9 cellular contexts compared by ENCODE assay signal in the genomic region with DNA sequence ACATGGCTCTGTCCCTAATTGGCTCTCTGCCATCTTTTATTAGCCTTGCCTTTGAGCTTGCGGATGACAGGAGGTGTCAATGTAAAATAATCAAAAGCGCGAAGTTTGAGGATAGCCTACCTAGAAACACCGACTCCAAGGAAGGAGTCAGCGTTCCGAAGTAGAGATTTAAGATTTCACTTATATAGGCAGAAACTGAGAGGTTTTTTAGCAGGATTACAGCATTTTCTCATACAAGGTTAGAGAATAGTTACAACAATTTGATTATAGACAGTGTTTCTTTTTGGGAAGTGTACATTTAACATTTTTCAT. TPM values are rescaled to one million over a fixed set of nuclear protein-coding genes. Genes with fewer than 3 reads are reported as not detected.
DNase-seq lines count a peak whose midpoint lies in the region; ATAC-seq, FAIRE-seq and TF ChIP-seq lines count a peak whose summit lies in the region.
"Had no signal": no experiment of that assay in that cellular context is flagged by ENCODE, and none has a peak within 500 bp of the region (broad histone marks: within the 10 kb centered on the region; RNA-seq: fewer than 3 reads in every experiment).

No MANE protein-coding gene starts in this region.

- in situ Hi-C loops in K562 (cut with MboI): no loop called here

- H3K9ac ChIP-seq in K562 (ENCODE audit: insufficient read depth in 1 of 2, low read depth in 2 of 2, low read length in 2 of 2) (peak overlapping the region; percentile 65 to 66), mucosa of stomach (ENCODE audit: low read length) (peak overlapping the region; percentile 66)

- BruUV-seq in K562 (replicated peaks; lab: Mats Ljungman, UMichigan): TSS peak; percentile 82

- intact Hi-C loops in K562 (cut with micrococcal nuclease): no loop called here

- H3K9me1 ChIP-seq in K562 (ENCODE audit: control insufficient read depth, insufficient read depth, low read length): no peaks in the 10 kb centered on the region

- TF ChIP-seq EP300 in K562 (IDR thresholded peaks at IDR 0.05; ENCODE audit: low read length): no peak

- TF ChIP-seq POLR2A in K562 (conservative IDR thresholded peaks at IDR 0.05): no peak

- H3K36me3 ChIP-seq in K562 (ENCODE audit: control insufficient read depth, insufficient read depth, low read length) (peaks cover 24% of the 10 kb centered on the region; the same call in 2 of the 3 replicates), mucosa of stomach (ENCODE audit: control insufficient read depth, insufficient read depth, low read length) (no peaks in the 10 kb centered on the region)

- ATAC-seq in HG03175 (IDR thresholded peaks at IDR 0.05; ENCODE audit: unreplicated experiment): peak; percentile 26
- peak; percentile 14 for ATAC-seq in K562
- no peak for ATAC-seq in GM21367 (IDR thresholded peaks at IDR 0.05; ENCODE audit: unreplicated experiment)

- H2AFZ ChIP-seq in K562 (ENCODE audit: low read depth, low read length): peak overlapping the region; percentile 100

- H3K4me2 ChIP-seq in K562 (ENCODE audit: insufficient read depth, low read length): peak overlapping the region; percentile 97

- H4K20me1 ChIP-seq in K562 (replicated peaks; ENCODE audit: control insufficient read depth, insufficient read depth, low read length): no peaks in the 10 kb centered on the region

- peak overlapping the region; percentile 56 for H3K27ac ChIP-seq in K562 (ENCODE audit: extremely low read depth, low read depth, low read length)

- peak overlapping the region; percentile 89 for H3K4me3 ChIP-seq in K562
- H3K4me3 ChIP-seq in mucosa of stomach (ENCODE audit: low read length): peak overlapping the region; percentile 48

- H3K9me3 ChIP-seq in K562 (replicated peaks; ENCODE audit: control insufficient read depth, insufficient read depth, low read depth, low read length): no peaks in the 10 kb centered on the region
- no peaks in the 10 kb centered on the region for H3K9me3 ChIP-seq in mucosa of stomach (ENCODE audit: control insufficient read depth, low read length)

- no peak for FAIRE-seq in K562 (lab: Jason Lieb, UNC)
- FAIRE-seq: colon had no signal

- TF ChIP-seq CTCF in K562 (IDR thresholded peaks at IDR 0.05 in 2 of 3, conservative IDR thresholded peaks at IDR 0.05 in 1 of 3; ENCODE audit: insufficient read depth in 2 of 3, low read depth in 1 of 3, low read length in 3 of 3): no peak

- peak; percentile 62 for DNase-seq in NOMO-1 treated with dmso at 0.1 percent for 144 hours (lab: John Stamatoyannopoulos, UW; ENCODE audit: unreplicated experiment)
- DNase-seq in NOMO-1 (lab: John Stamatoyannopoulos, UW; ENCODE audit: unreplicated experiment in 2 of 2): no peak
- DNase-seq in K562 (ENCODE audit: extremely low read depth in 1 of 4, low spot score in 3 of 4): no peak
- no peak for DNase-seq in activated CD4-positive, CD25-positive, alpha-beta regulatory T cell (lab: John Stamatoyannopoulos, UW)
- no peak for DNase-seq in NCI-H1930 (lab: John Stamatoyannopoulos, UW)

- POLR2A ChIA-PET in K562 (lab: Yijun Ruan, JAX): interaction anchor here (0.9 to 1.4 kb wide), 4 partner anchors 12 to 426 kb away, joined by 3 to 4 read pairs (median 4); a partner anchor contains a TSS

- H3K27me3 ChIP-seq in K562 (ENCODE audit: control insufficient read depth in 2 of 2, insufficient read depth in 2 of 2, low read length in 2 of 2): no peaks in the 10 kb centered on the region
- no peaks in the 10 kb centered on the region for H3K27me3 ChIP-seq in mucosa of stomach (ENCODE audit: control insufficient read depth, insufficient read depth, low read length)

- H3K4me1 ChIP-seq in K562 (replicated peaks in 1 of 2; ENCODE audit: control insufficient read depth in 2 of 2, insufficient read depth in 2 of 2, low read length in 2 of 2): peaks cover 11 to 17% of the 10 kb centered on the region in 2 experiments
- peaks cover 6% of the 10 kb centered on the region for H3K4me1 ChIP-seq in mucosa of stomach (ENCODE audit: control insufficient read depth, insufficient read depth, low read length)

- no peak for TF ChIP-seq RAD21 in K562 (CRISPR knock-in tag; conservative IDR thresholded peaks at IDR 0.05 in 1 of 2, IDR thresholded peaks at IDR 0.05 in 1 of 2)

- CTCF ChIA-PET in K562 (lab: Yijun Ruan, JAX; ENCODE audit: low intra/inter-chr PET ratio): no interaction called here

- 10% methylated on average over 6 of the region's 6 CpGs for WGBS in K562 (ENCODE audit: insufficient coverage, low coverage, missing lambda C conversion rate)

- H3K79me2 ChIP-seq in K562 (ENCODE audit: control insufficient read depth, insufficient read depth, low read length): peaks cover 32% of the 10 kb centered on the region

RNA-seq across cellular contexts. Expression of a gene that starts 0.5 kb away (rescaled TPM):
- 36.8 and 85.1 TPM in 2 replicates for total RNA-seq in K562 (2011; cell fraction: chromatin; rRNA removed; ENCODE audit: low replicate concordance)
- 18.2 and 23.7 TPM in 2 replicates for total RNA-seq in K562 (2011; cell fraction: nucleolus; rRNA removed)
- total RNA-seq in K562 (2011; cell fraction: nucleoplasm; rRNA removed): 26.6 and 27.4 TPM in 2 replicates
- total RNA-seq in K562 (2014; rRNA removed) (9.1 and 15.1 TPM in 2 replicates), K562 (2014; rRNA removed; fragmentation: Illumina TruSeq; extraction: Trizol) (10.6 and 11.2 TPM in 2 replicates), K562 (2015; rRNA removed; fragmentation: Illumina TruSeq; extraction: Trizol) (8.7 and 9.5 TPM in 2 replicates), K562 (2021) (16.1 and 18.8 TPM in 2 replicates)
- polyA plus RNA-seq in K562 (2011; rRNA removed) (22.4 and 27.0 TPM in 2 replicates), K562 (2014; fragmentation: Illumina TruSeq; extraction: Trizol) (10.4 and 13.0 TPM in 2 replicates), K562 (2014; fragmentation: Nextera tagmentation; extraction: Ambion mirVana) (1 to 10 TPM; 7.5 to 8.0 TPM), K562 (2014; rRNA removed) (12.8 and 13.6 TPM in 2 replicates)
- polyA plus RNA-seq in K562 (2011; cell fraction: cytosol; rRNA removed): 6.2 and 12.7 TPM in 2 replicates
- 35.6 and 42.9 TPM in 2 replicates for polyA plus RNA-seq in K562 (2011; cell fraction: nucleus; rRNA removed)
- 9.4 and 17.2 TPM in 2 replicates for polyA plus RNA-seq in K562 (2012)
- polyA minus RNA-seq in K562 (2011; rRNA and poly(A)+ RNA removed): 87.6 and 93.6 TPM in 2 replicates
- polyA minus RNA-seq in K562 (2011; cell fraction: cytosol; rRNA and poly(A)+ RNA removed): 18.4 and 19.9 TPM in 2 replicates
- polyA minus RNA-seq in K562 (2011; cell fraction: nucleus; rRNA and poly(A)+ RNA removed): 32.7 and 61.4 TPM in 2 replicates
